Comparison of ENCODE assay signal across 14 cellular contexts in the genomic region with DNA sequence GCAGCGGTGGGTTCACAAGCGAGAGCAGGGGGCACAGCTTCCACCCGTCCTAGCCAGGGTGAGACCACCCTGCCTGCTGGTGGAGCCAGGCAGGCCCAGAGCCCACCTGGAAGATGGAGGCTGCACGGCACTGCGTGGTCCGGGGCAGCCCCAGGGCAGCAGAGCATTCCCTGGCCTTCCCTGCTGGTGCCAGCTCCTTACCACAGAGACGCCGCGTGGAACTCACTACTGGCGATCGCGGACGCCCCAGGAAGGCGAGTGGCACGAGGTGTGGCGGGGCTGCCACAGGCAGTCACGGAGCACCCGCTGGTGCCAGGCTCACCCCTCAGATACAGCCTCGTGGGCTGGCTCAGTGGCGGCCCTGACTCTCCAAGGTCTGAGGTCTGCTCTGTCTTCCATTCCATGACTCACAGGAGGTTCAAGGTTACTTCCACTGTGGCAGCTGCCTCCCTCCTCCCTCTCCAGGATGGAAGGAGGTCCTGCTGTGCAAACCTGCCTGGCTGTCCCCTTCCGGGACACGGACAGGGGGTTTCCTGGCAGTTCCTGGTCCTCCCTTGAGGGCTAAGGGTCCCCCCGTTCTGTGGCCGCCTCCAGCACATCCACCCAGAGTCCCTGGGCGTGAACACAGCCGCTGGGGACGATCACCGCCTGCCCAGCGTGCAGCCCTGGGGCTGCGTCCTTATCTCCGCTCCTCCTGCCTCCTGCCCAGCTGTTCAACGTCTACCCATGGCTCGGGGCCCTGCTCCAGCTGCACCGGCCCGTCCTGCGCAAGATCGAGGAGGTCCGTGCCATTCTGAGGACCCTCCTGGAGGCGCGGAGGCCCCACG. TPM values are rescaled to one million over a fixed set of nuclear protein-coding genes. Genes with fewer than 3 reads are reported as not detected.
DNase-seq lines count a peak whose midpoint lies in the region; ATAC-seq and TF ChIP-seq lines count a peak whose summit lies in the region.
"Had no signal": no experiment of that assay in that cellular context is flagged by ENCODE, and none has a peak within 500 bp of the region (broad histone marks: within the 10 kb centered on the region; RNA-seq: fewer than 3 reads in every experiment).

No MANE protein-coding gene starts in this region.

- CTCF ChIA-PET in PC-9 (lab: Charles Lee) = interaction anchor here (0.6 kb wide), 1 partner anchor 157 kb away, joined by 3 read pairs; no protein-coding TSS in a partner anchor

- H2BK12ac ChIP-seq in trophoblast cell (ENCODE audit: low read length) (no peak overlapping the region), H9 (ENCODE audit: insufficient read length, low read depth, low read length) (no peak overlapping the region)

- H2AFZ ChIP-seq in PC-9 (no peak overlapping the region), trophoblast cell (ENCODE audit: insufficient read depth, low read length, poor library complexity) (no peak overlapping the region), H9 (ENCODE audit: low read length) (no peak overlapping the region)

- H2BK120ac ChIP-seq in trophoblast cell (ENCODE audit: insufficient read depth, low read length, poor library complexity) (no peak overlapping the region), H9 (ENCODE audit: low read depth, low read length, poor library complexity, severe bottlenecking) (no peak overlapping the region)

- H4K8ac ChIP-seq in trophoblast cell (ENCODE audit: low read depth, low read length) = no peak overlapping the region
- H4K8ac ChIP-seq in H9 (replicated peaks; ENCODE audit: insufficient read length, low read depth, low read length) = no peak overlapping the region

- H3T11ph ChIP-seq in H9 (ENCODE audit: low read length) = no peak overlapping the region

- H3K4ac ChIP-seq in trophoblast cell (ENCODE audit: low read depth, low read length) = no peak overlapping the region
- no peak overlapping the region for H3K4ac ChIP-seq in H9 (ENCODE audit: low read depth, low read length)

- WGBS in trophoblast cell (ENCODE audit: extremely low coverage, insufficient coverage, insufficient read length) = no CpG with 5 or more reads among the region's 41 CpGs
- WGBS in endodermal cell (ENCODE audit: insufficient coverage in 1 of 2, insufficient read length in 1 of 2), 2 experiments = 91% methylated on average over 11 to 41 of the region's 41 CpGs
- WGBS in H9 (ENCODE audit: extremely low coverage, insufficient read length, low lambda C conversion rate) = no CpG with 5 or more reads among the region's 41 CpGs

- H3K4me3 Mint-ChIP-seq in endodermal cell (no peak overlapping the region), H9 (no peak overlapping the region)

- H3K9ac ChIP-seq in trophoblast cell (ENCODE audit: low read length) (no peak overlapping the region), endodermal cell (ENCODE audit: extremely low read depth, low read length, poor library complexity, severe bottlenecking) (no peak overlapping the region), H9 (ENCODE audit: extremely low read depth, insufficient read length, low read length) (no peak overlapping the region)

- no peak overlapping the region for H4K5ac ChIP-seq in H9 (ENCODE audit: insufficient read length, low read depth, low read length)

- H2BK15ac ChIP-seq in H9 (ENCODE audit: low read depth, low read length) = no peak overlapping the region

- H3K23me2 ChIP-seq in H9 (ENCODE audit: insufficient read length, low read depth, low read length, poor library complexity, severe bottlenecking) = no peaks in the 10 kb centered on the region

- H3K4me2 ChIP-seq in PC-9 = no peak overlapping the region
- no peak overlapping the region for H3K4me2 ChIP-seq in trophoblast cell (ENCODE audit: low read length)
- H3K4me2 ChIP-seq in H9 (ENCODE audit: insufficient read depth, insufficient read length, low read length) = no peak overlapping the region

- H3K27ac Mint-ChIP-seq in endodermal cell (no peak overlapping the region), H9 (0 out of 7 replicates have a peak overlapping the region, but pooled peaks of 1 of the 3 experiments have one; percentile 53)

- no peak for ATAC-seq in HG02885 (IDR thresholded peaks at IDR 0.05; ENCODE audit: poor library complexity, unreplicated experiment)

- no peaks in the 10 kb centered on the region for H3K4me1 Mint-ChIP-seq in endodermal cell
- no peaks in the 10 kb centered on the region; a peak in 1 of 4 replicates for H3K4me1 Mint-ChIP-seq in H9

- H3K4me1 ChIP-seq in PC-9 (replicated peaks; ENCODE audit: insufficient read depth) (no peaks in the 10 kb centered on the region), trophoblast cell (ENCODE audit: control insufficient read depth in 1 of 2, insufficient read depth in 2 of 2, low read length in 2 of 2) (peaks cover 0 to 3% of the 10 kb centered on the region in 2 experiments), endodermal cell (ENCODE audit: control insufficient read depth, insufficient read depth, low read length) (no peaks in the 10 kb centered on the region), H9 (ENCODE audit: insufficient read depth, low read length) (no peaks in the 10 kb centered on the region)

- intact Hi-C loops in PC-9 (cut with micrococcal nuclease; ENCODE audit: unreplicated experiment) = no loop called here

- H3K36me3 ChIP-seq in PC-9 (ENCODE audit: low read depth) (no peaks in the 10 kb centered on the region), trophoblast cell (ENCODE audit: control insufficient read depth in 1 of 2, insufficient read depth in 2 of 2, low read length in 2 of 2) (no peaks in the 10 kb centered on the region), endodermal cell (ENCODE audit: control insufficient read depth, insufficient read depth, low read length) (no peaks in the 10 kb centered on the region)

- H3K23ac ChIP-seq in trophoblast cell (ENCODE audit: low read length) (no peak overlapping the region), H9 (ENCODE audit: insufficient read length, low read depth, low read length) (no peak overlapping the region)

- H3F3A ChIP-seq in PC-9 (ENCODE audit: insufficient read depth, low read depth) = peaks cover 15% of the 10 kb centered on the region; the same call in 1 of the 2 replicates

- H3K27ac ChIP-seq in PC-9 = no peak overlapping the region
- H3K27ac ChIP-seq in trophoblast cell (ENCODE audit: low read depth, low read length) = no peak overlapping the region
- no peak overlapping the region for H3K27ac ChIP-seq in endodermal cell (ENCODE audit: low read depth, low read length)
- H3K27ac ChIP-seq in H9 (ENCODE audit: insufficient read length, low read depth, low read length) = no peak overlapping the region
- H3K27ac ChIP-seq: skin epidermis had no signal

- peak; percentile 54 for DNase-seq in EL
- DNase-seq in PC-9 = peak; percentile 48 to 49
- DNase-seq in erythroblast (lab: John Stamatoyannopoulos, UW) = peak; percentile 52 to 70
- DNase-seq in trophoblast cell = peak; percentile 42 to 66
- no peak for DNase-seq in endodermal cell
- DNase-seq in H9 = no peak
- DNase-seq in activated effector memory CD4-positive, alpha-beta T cell treated with anti-CD3 and anti-CD28 coated beads, Interleukin-2, amount 50 U/mL, for 16 hours = no peak
- DNase-seq: activated CD4-positive, alpha-beta T cell treated with anti-CD3 and anti-CD28 coated beads for 1 hour; activated naive CD4-positive, alpha-beta T cell; NCI-H2171 treated with DMSO at 0.1 percent for 48 hours; SHP77 had no signal

- H3K79me1 ChIP-seq in trophoblast cell (ENCODE audit: low read length) = no peaks in the 10 kb centered on the region
- no peaks in the 10 kb centered on the region for H3K79me1 ChIP-seq in H9 (ENCODE audit: insufficient read depth, low read depth, low read length, poor library complexity, severe bottlenecking)

- no peak overlapping the region for H3K14ac ChIP-seq in trophoblast cell (ENCODE audit: low read length)
- no peak overlapping the region; the same call in 1 of the 2 replicates for H3K14ac ChIP-seq in H9 (ENCODE audit: insufficient read depth, low read length)

- H3K27me3 ChIP-seq in PC-9 (ENCODE audit: insufficient read depth, low read depth) (no peaks in the 10 kb centered on the region), trophoblast cell (ENCODE audit: insufficient read depth, low read length) (no peaks in the 10 kb centered on the region), endodermal cell (ENCODE audit: control insufficient read depth, insufficient read depth, low read length, poor library complexity, severe bottlenecking) (no peaks in the 10 kb centered on the region), H9 (ENCODE audit: insufficient read depth, low read length) (no peaks in the 10 kb centered on the region)

- TF ChIP-seq POLR2A in erythroblast (IDR thresholded peaks at IDR 0.05; ENCODE audit: low read length) = no peak

- no peak overlapping the region for H2AK5ac ChIP-seq in trophoblast cell (ENCODE audit: low read length)
- H2AK5ac ChIP-seq in H9 (ENCODE audit: insufficient read length, low read length) = no peak overlapping the region

- H4K20me1 ChIP-seq in PC-9 (ENCODE audit: insufficient read depth) (0 out of 2 replicates have a peak, but pooled peaks cover 6% of the 10 kb centered on the region), H9 (ENCODE audit: control insufficient read depth, insufficient read depth, insufficient read length) (no peaks in the 10 kb centered on the region)

- H2BK5ac ChIP-seq in trophoblast cell (ENCODE audit: low read depth, low read length, poor library complexity) = no peak overlapping the region
- H2BK5ac ChIP-seq in H9 (ENCODE audit: insufficient read length, low read length) = no peak overlapping the region

- no peak overlapping the region for H4K91ac ChIP-seq in trophoblast cell (ENCODE audit: low read depth, low read length)
- H4K91ac ChIP-seq in H9 (ENCODE audit: insufficient read length, low read depth, low read length) = no peak overlapping the region

- H3K27me3 Mint-ChIP-seq in endodermal cell (ENCODE audit: insufficient read depth) (no peaks in the 10 kb centered on the region), H9 (ENCODE audit: low read depth) (peaks cover 3% of the 10 kb centered on the region; the same call in 1 of the 2 replicates)

- H3K18ac ChIP-seq in trophoblast cell (ENCODE audit: low read length) (no peak overlapping the region), H9 (ENCODE audit: insufficient read length, low read depth, low read length) (no peak overlapping the region)

- no peak overlapping the region for H3K56ac ChIP-seq in H9 (ENCODE audit: insufficient read length, low read depth, low read length)

- H2BK20ac ChIP-seq in H9 (ENCODE audit: low read depth, low read length, poor library complexity, severe bottlenecking) = no peak overlapping the region

- H3K9me3 ChIP-seq in PC-9 (ENCODE audit: insufficient read depth, low read depth) (no peaks in the 10 kb centered on the region), trophoblast cell (ENCODE audit: insufficient read depth, low read depth, low read length) (no peaks in the 10 kb centered on the region), endodermal cell (ENCODE audit: control insufficient read depth, low read length) (no peaks in the 10 kb centered on the region), H9 (ENCODE audit: control insufficient read depth, low read depth, low read length) (no peaks in the 10 kb centered on the region)

- H3K36me3 Mint-ChIP-seq in endodermal cell (ENCODE audit: low read depth) = no peaks in the 10 kb centered on the region
- no peaks in the 10 kb centered on the region for H3K36me3 Mint-ChIP-seq in H9 (ENCODE audit: insufficient read depth in 1 of 3, low read depth in 3 of 3)

- no peak overlapping the region for H4K12ac ChIP-seq in trophoblast cell (ENCODE audit: low read depth, low read length)

- H3K79me2 ChIP-seq in PC-9 (ENCODE audit: low read depth) (no peaks in the 10 kb centered on the region), trophoblast cell (ENCODE audit: control insufficient read depth, insufficient read depth, low read length, poor library complexity) (no peaks in the 10 kb centered on the region), H9 (ENCODE audit: insufficient read depth, low read length) (no peaks in the 10 kb centered on the region)

- no peaks in the 10 kb centered on the region for H3K9me3 Mint-ChIP-seq in endodermal cell
- H3K9me3 Mint-ChIP-seq in H9 = no peaks in the 10 kb centered on the region

- no peaks in the 10 kb centered on the region for H3K9me2 ChIP-seq in PC-9 (ENCODE audit: insufficient read depth)

- BruUV-seq in PC-9 (replicated peaks; lab: Mats Ljungman, UMichigan) = no TSS peak

- POLR2A ChIA-PET in PC-9 (lab: Charles Lee; ENCODE audit: unreplicated experiment) = interaction anchor here (0.6 to 0.8 kb wide), 3 partner anchors 36 to 171 kb away, joined by 3 to 6 read pairs (median 6); no protein-coding TSS in a partner anchor

- no peak overlapping the region for H3K4me3 ChIP-seq in PC-9
- H3K4me3 ChIP-seq in trophoblast cell (ENCODE audit: low read depth, low read length) = no peak overlapping the region
- no peak overlapping the region for H3K4me3 ChIP-seq in endodermal cell (ENCODE audit: low read length)
- H3K4me3 ChIP-seq: skin epidermis had no signal

- TF ChIP-seq CTCF in PC-9 (conservative IDR thresholded peaks at IDR 0.05) = no peak
- TF ChIP-seq CTCF in endodermal cell (conservative IDR thresholded peaks at IDR 0.05) = no peak
- no peak for TF ChIP-seq CTCF in H9 (conservative IDR thresholded peaks at IDR 0.05)

RNA-seq across cellular contexts. Expression of a gene that starts 3.1 kb away (rescaled TPM):
- 0.63 TPM in 1 of 2 replicates, not detected in the other for total RNA-seq in PC-9 (2021)
- 0.01 TPM in 1 of 2 replicates, not detected in the other for polyA plus RNA-seq in trophoblast cell (2013)
- total RNA-seq in endodermal cell = not detected
- not detected for polyA plus RNA-seq in endodermal cell (2013, experiment 1 of 2)
- polyA plus RNA-seq in endodermal cell (2013, experiment 2 of 2) = not detected
- not detected in 2 replicates for total RNA-seq in H9 (2021)
- total RNA-seq: dermis microvascular lymphatic vessel endothelial cell had no signal

RNA-seq across cellular contexts. Expression of a gene that starts 10.8 kb away (rescaled TPM):
- total RNA-seq in PC-9 (2021) (28.9 and 29.3 TPM in 2 replicates), endodermal cell (10 to 100 TPM; 15.0 to 18.5 TPM), H9 (2021) (10.2 and 12.3 TPM in 2 replicates)
- polyA plus RNA-seq in trophoblast cell (2013) = 8.3 and 8.4 TPM in 2 replicates
- polyA plus RNA-seq in endodermal cell (2013, experiment 1 of 2) = 11.1 TPM
- polyA plus RNA-seq in endodermal cell (2013, experiment 2 of 2) = 9.6 TPM

RNA-seq across cellular contexts. Expression of a gene that starts 31.6 kb away (rescaled TPM):
- total RNA-seq in PC-9 (2021) (73.9 and 102 TPM in 2 replicates), endodermal cell (1 to 10 TPM; 3.8 to 6.5 TPM), H9 (2021) (6.2 and 6.8 TPM in 2 replicates)
- polyA plus RNA-seq in trophoblast cell (2013) = 1.0 and 1.4 TPM in 2 replicates
- polyA plus RNA-seq in endodermal cell (2013, experiment 1 of 2) = 1.4 TPM
- 1.2 TPM for polyA plus RNA-seq in endodermal cell (2013, experiment 2 of 2)

RNA-seq across cellular contexts. Expression of a gene that starts 58.2 kb away (rescaled TPM):
- total RNA-seq in PC-9 (2021) = 3.4 and 4.3 TPM in 2 replicates
- polyA plus RNA-seq in trophoblast cell (2013) = 5.6 and 6.0 TPM in 2 replicates
- under 1 TPM; 0.66 to 0.75 TPM for total RNA-seq in endodermal cell
- 1.1 TPM for polyA plus RNA-seq in endodermal cell (2013, experiment 1 of 2)
- 1.7 TPM for polyA plus RNA-seq in endodermal cell (2013, experiment 2 of 2)
- total RNA-seq in H9 (2021) = 1.4 and 1.6 TPM in 2 replicates

Comparison
In these comparisons a context has a peak if more than half of its experiments do, and no peak if none do; other contexts are left out.
1. DNase-seq: peak in EL (single experiment), PC-9 (2 of 2), erythroblast (2 of 2) and trophoblast cell (2 of 2); none in endodermal cell (single experiment), H9 (single experiment) and activated effector memory CD4-positive, alpha-beta T cell treated with anti-CD3 and anti-CD28 coated beads, Interleukin-2, amount 50 U/mL, for 16 hours (single experiment).